ENCODE assay signal across 14 cellular contexts in the genomic region with DNA sequence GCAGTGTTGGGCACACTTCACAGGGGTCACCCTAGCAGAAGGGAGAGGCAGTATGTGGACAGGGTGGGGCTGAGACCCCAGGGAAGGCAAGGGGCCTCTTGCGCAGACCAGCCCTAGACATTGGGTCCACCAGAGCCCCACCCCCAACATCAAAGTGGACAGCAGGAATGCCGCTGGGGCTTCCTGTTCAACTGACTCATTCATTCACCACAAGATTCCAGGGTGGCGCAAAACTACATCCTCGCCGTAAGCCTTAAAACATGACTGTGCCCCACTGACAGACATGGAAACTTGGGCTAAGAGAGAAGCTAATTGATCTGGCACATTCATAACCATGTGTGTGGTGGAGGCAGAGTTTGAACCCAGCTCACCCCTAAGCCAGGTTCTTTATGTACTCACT. TPM values are rescaled to one million over a fixed set of nuclear protein-coding genes. Genes with fewer than 3 reads are reported as not detected.
DNase-seq lines count a peak whose midpoint lies in the region; ATAC-seq and TF ChIP-seq lines count a peak whose summit lies in the region.
"Had no signal": no experiment of that assay in that cellular context is flagged by ENCODE, and none has a peak within 500 bp of the region (broad histone marks: within the 10 kb centered on the region; RNA-seq: fewer than 3 reads in every experiment).

No MANE protein-coding gene starts in this region.

- H3K27me3 Mint-ChIP-seq in activated CD8-positive, alpha-beta T cell treated with anti-CD3 and anti-CD28 coated beads for 36 hours: peaks cover 11% of the 10 kb centered on the region

- no peak overlapping the region for H3K4me3 ChIP-seq in epithelial cell of esophagus (ENCODE audit: low read length)
- H3K4me3 ChIP-seq: lower lobe of right lung had no signal

- H3K36me3 Mint-ChIP-seq in activated CD8-positive, alpha-beta T cell treated with anti-CD3 and anti-CD28 coated beads for 36 hours (ENCODE audit: low read depth): no peaks in the 10 kb centered on the region
- H3K36me3 Mint-ChIP-seq: activated naive CD4-positive, alpha-beta T cell treated with anti-CD3 and anti-CD28 coated beads, Interleukin-2, amount 10 ng/mL, durations not matched to agents 7 days and 5 days had no signal

- no peak for ATAC-seq in omental fat pad (ENCODE audit: low FRiP score)
- no peak for ATAC-seq in activated CD8-positive, alpha-beta T cell treated with anti-CD3 and anti-CD28 coated beads for 36 hours
- ATAC-seq: lower lobe of right lung had no signal

- CTCF ChIA-PET in activated CD8-positive, alpha-beta T cell treated with anti-CD3 and anti-CD28 coated beads for 36 hours (lab: Charles Lee): interaction anchor here (0.9 kb wide), 1 partner anchor 11 kb away, joined by 3 read pairs; no protein-coding TSS in a partner anchor

- intact Hi-C loops in activated CD8-positive, alpha-beta T cell treated with anti-CD3 and anti-CD28 coated beads for 36 hours (cut with micrococcal nuclease): no loop called here

- DNase-seq in EL (peak; percentile 97), RKO (ENCODE audit: low spot score) (peak; percentile 79), epithelial cell of esophagus (ENCODE audit: low read depth) (peak; percentile 97), non-pigmented ciliary epithelial cell (ENCODE audit: low read depth) (peak; percentile 88), omental fat pad (ENCODE audit: low spot score) (no peak), NCI-H446 (lab: John Stamatoyannopoulos, UW) (no peak), NK-92 (lab: John Stamatoyannopoulos, UW; ENCODE audit: unreplicated experiment) (no peak)
- no peak for DNase-seq in activated CD8-positive, alpha-beta T cell treated with anti-CD3 and anti-CD28 coated beads for 36 hours
- DNase-seq: activated CD4-positive, alpha-beta T cell treated with anti-CD3 and anti-CD28 coated beads for 4 hours; activated naive CD4-positive, alpha-beta T cell treated with anti-CD3 and anti-CD28 coated beads, Interleukin-2, amount 10 ng/mL, durations not matched to agents 7 days and 5 days; lower lobe of right lung; NCI-H1417 treated with DMSO at 0.1 percent for 48 hours; OCI-M1; small intestine had no signal

- no peak for TF ChIP-seq CTCF in epithelial cell of esophagus (IDR thresholded peaks at IDR 0.05; ENCODE audit: insufficient read depth, low read depth, low read length, missing control alignments)
- TF ChIP-seq CTCF in omental fat pad (IDR thresholded peaks at IDR 0.05): no peak
- TF ChIP-seq CTCF in activated CD8-positive, alpha-beta T cell treated with anti-CD3 and anti-CD28 coated beads for 36 hours (IDR thresholded peaks at IDR 0.05): no peak

- no peaks in the 10 kb centered on the region for H3K9me3 Mint-ChIP-seq in activated CD8-positive, alpha-beta T cell treated with anti-CD3 and anti-CD28 coated beads for 36 hours
- H3K9me3 Mint-ChIP-seq: activated naive CD4-positive, alpha-beta T cell treated with anti-CD3 and anti-CD28 coated beads, Interleukin-2, amount 10 ng/mL, durations not matched to agents 7 days and 5 days had no signal

- H3K4me1 Mint-ChIP-seq in activated CD8-positive, alpha-beta T cell treated with anti-CD3 and anti-CD28 coated beads for 36 hours (ENCODE audit: low read depth): no peaks in the 10 kb centered on the region
- H3K4me1 Mint-ChIP-seq: activated naive CD4-positive, alpha-beta T cell treated with anti-CD3 and anti-CD28 coated beads, Interleukin-2, amount 10 ng/mL, durations not matched to agents 7 days and 5 days had no signal

- no peak overlapping the region for H3K4me3 Mint-ChIP-seq in activated CD8-positive, alpha-beta T cell treated with anti-CD3 and anti-CD28 coated beads for 36 hours
- H3K4me3 Mint-ChIP-seq: activated naive CD4-positive, alpha-beta T cell treated with anti-CD3 and anti-CD28 coated beads, Interleukin-2, amount 10 ng/mL, durations not matched to agents 7 days and 5 days had no signal

- POLR2A ChIA-PET in activated CD8-positive, alpha-beta T cell treated with anti-CD3 and anti-CD28 coated beads for 36 hours (lab: Charles Lee): no interaction called here

- no peak overlapping the region for H3K27ac Mint-ChIP-seq in activated CD8-positive, alpha-beta T cell treated with anti-CD3 and anti-CD28 coated beads for 36 hours
- H3K27ac Mint-ChIP-seq: activated naive CD4-positive, alpha-beta T cell treated with anti-CD3 and anti-CD28 coated beads, Interleukin-2, amount 10 ng/mL, durations not matched to agents 7 days and 5 days had no signal

RNA-seq across cellular contexts. Expression of gene COL16A1, which starts 14.0 kb away (rescaled TPM):
- 10 to 100 TPM; 17.4 to 69.2 (median 21.7) TPM for total RNA-seq in omental fat pad
- total RNA-seq in activated CD8-positive, alpha-beta T cell treated with anti-CD3 and anti-CD28 coated beads for 36 hours: under 1 TPM in 1 of 2 experiments, not detected in 1; 0.34 TPM

RNA-seq across cellular contexts. Expression of gene PEF1, which starts 45.1 kb away (rescaled TPM):
- 10 to 100 TPM; 54.7 to 73.5 (median 67.3) TPM for total RNA-seq in omental fat pad
- total RNA-seq in activated CD8-positive, alpha-beta T cell treated with anti-CD3 and anti-CD28 coated beads for 36 hours: 10 to 100 TPM; 58.1 to 61.9 TPM

Comparison
In these comparisons a context has a peak if more than half of its experiments do, and no peak if none do; other contexts are left out.
1. DNase-seq: peak in EL (single experiment), RKO (single experiment), epithelial cell of esophagus (single experiment) and non-pigmented ciliary epithelial cell (single experiment); none in omental fat pad (single experiment), activated CD8-positive, alpha-beta T cell treated with anti-CD3 and anti-CD28 coated beads for 36 hours (single experiment), NCI-H446 (0 of 2) and NK-92 (single experiment).
2. RNA of gene COL16A1, which starts 14.0 kb away (total RNA-seq): 17.4 to 69.2 TPM in omental fat pad; 0.34 TPM in activated CD8-positive, alpha-beta T cell treated with anti-CD3 and anti-CD28 coated beads for 36 hours; every median in the first group is over 10 times any median in the second.